ENCODE assay signal across 1 cellular context in genomic region chr9:134267305-134268265, GRCh38.
A peak's percentile ranks its signal among the peaks of the same experiment; 100 is the strongest.
TF ChIP-seq lines count a peak whose summit lies in the region.

No MANE protein-coding gene starts in this region.

TF ChIP-seq in HepG2, 621 proteins besides CTCF, POLR2A, EP300 and RAD21 (continued from another document and continues in another):
- no peak; the same call in 1 of the 2 replicates for TF ChIP-seq MXD4 (CRISPR knock-in tag; IDR thresholded peaks at IDR 0.05)
- TF ChIP-seq FOSL2 (CRISPR knock-in tag; IDR thresholded peaks at IDR 0.05), result no peak
- TF ChIP-seq CHD2 (IDR thresholded peaks at IDR 0.05; ENCODE audit: low read depth, low read length), result no peak
- peak; percentile 42; the same call in 1 of the 2 replicates for TF ChIP-seq ZNF766 (CRISPR knock-in tag; IDR thresholded peaks at IDR 0.05; ENCODE audit: borderline replicate concordance)
- no peak for TF ChIP-seq TP53 (CRISPR knock-in tag; conservative IDR thresholded peaks at IDR 0.05)
- no peak for TF ChIP-seq NR1H2 (CRISPR knock-in tag; IDR thresholded peaks at IDR 0.05; ENCODE audit: borderline replicate concordance, low read depth)
- peak; percentile 38; the same call in 1 of the 2 replicates for TF ChIP-seq ZFP91 (CRISPR knock-in tag; IDR thresholded peaks at IDR 0.05; ENCODE audit: borderline replicate concordance)
- no peak for TF ChIP-seq ZNF850 (CRISPR knock-in tag; conservative IDR thresholded peaks at IDR 0.05)
- TF ChIP-seq ZNF121 (CRISPR knock-in tag; IDR thresholded peaks at IDR 0.05), result no peak
- TF ChIP-seq NFKB2 (CRISPR knock-in tag; IDR thresholded peaks at IDR 0.05; ENCODE audit: borderline replicate concordance), result peak; percentile 30; the same call in 1 of the 2 replicates
- TF ChIP-seq ZNF292 (CRISPR knock-in tag; IDR thresholded peaks at IDR 0.05; ENCODE audit: borderline replicate concordance, low read depth), result no peak
- no peak for TF ChIP-seq KAT8 (CRISPR knock-in tag; IDR thresholded peaks at IDR 0.05)
- peak; percentile 56; the same call in 1 of the 2 replicates for TF ChIP-seq ZNF598 (CRISPR knock-in tag; IDR thresholded peaks at IDR 0.05; ENCODE audit: borderline replicate concordance)
- TF ChIP-seq MAZ (IDR thresholded peaks at IDR 0.05; ENCODE audit: borderline replicate concordance, low read depth, low read length), result no peak
- no peak for TF ChIP-seq MAZ (CRISPR knock-in tag; IDR thresholded peaks at IDR 0.05; ENCODE audit: low read depth)
- TF ChIP-seq ZNF460 (CRISPR knock-in tag; IDR thresholded peaks at IDR 0.05; ENCODE audit: borderline replicate concordance), result no peak
- TF ChIP-seq MXD3 (CRISPR knock-in tag; IDR thresholded peaks at IDR 0.05), result peak; percentile 21; the same call in 1 of the 2 replicates
- no peak for TF ChIP-seq ZNF710 (CRISPR knock-in tag; IDR thresholded peaks at IDR 0.05; ENCODE audit: borderline replicate concordance)
- TF ChIP-seq ZNF768 (CRISPR knock-in tag; IDR thresholded peaks at IDR 0.05), result no peak; the same call in 1 of the 2 replicates
- TF ChIP-seq ZSCAN22 (CRISPR knock-in tag; IDR thresholded peaks at IDR 0.05), result no peak
- TF ChIP-seq TBX2 (CRISPR knock-in tag; IDR thresholded peaks at IDR 0.05; ENCODE audit: borderline replicate concordance), result peak; percentile 35; the same call in 1 of the 2 replicates
- no peak for TF ChIP-seq ZFP36 (IDR thresholded peaks at IDR 0.05; ENCODE audit: borderline replicate concordance, low read depth, low read length, partially characterized antibody)
- no peak for TF ChIP-seq TOE1 (CRISPR knock-in tag; IDR thresholded peaks at IDR 0.05)
- TF ChIP-seq ARNTL (CRISPR knock-in tag; IDR thresholded peaks at IDR 0.05), result peak; percentile 68; the same call in 1 of the 2 replicates
- no peak for TF ChIP-seq SMAD3 (CRISPR knock-in tag; IDR thresholded peaks at IDR 0.05)
- peak; percentile 19; the same call in 1 of the 2 replicates for TF ChIP-seq ZNF280B (CRISPR knock-in tag; IDR thresholded peaks at IDR 0.05; ENCODE audit: borderline replicate concordance)
- no peak for TF ChIP-seq ISX (CRISPR knock-in tag; conservative IDR thresholded peaks at IDR 0.05)
- TF ChIP-seq KLF9 (CRISPR knock-in tag; IDR thresholded peaks at IDR 0.05; ENCODE audit: low read depth), result no peak
- TF ChIP-seq ZNF639 (CRISPR knock-in tag; conservative IDR thresholded peaks at IDR 0.05), result no peak
- TF ChIP-seq SOX5 (CRISPR knock-in tag; IDR thresholded peaks at IDR 0.05; ENCODE audit: borderline replicate concordance), result peak; percentile 54
- no peak for TF ChIP-seq MTF1 (CRISPR knock-in tag; IDR thresholded peaks at IDR 0.05)
- no peak for TF ChIP-seq ZBTB37 (CRISPR knock-in tag; IDR thresholded peaks at IDR 0.05)
- TF ChIP-seq HNF1B (CRISPR knock-in tag; IDR thresholded peaks at IDR 0.05), result no peak
- TF ChIP-seq ZBTB39 (CRISPR knock-in tag; IDR thresholded peaks at IDR 0.05), result no peak
- peak; percentile 48; the same call in 1 of the 2 replicates for TF ChIP-seq BHLHE40 (IDR thresholded peaks at IDR 0.05; ENCODE audit: low read length)
- peak; percentile 8; the same call in 1 of the 2 replicates for TF ChIP-seq BCL6 (CRISPR knock-in tag; IDR thresholded peaks at IDR 0.05)
- no peak for TF ChIP-seq ZBTB44 (CRISPR knock-in tag; IDR thresholded peaks at IDR 0.05)
- TF ChIP-seq KLF12 (CRISPR knock-in tag; IDR thresholded peaks at IDR 0.05; ENCODE audit: borderline replicate concordance), result no peak
- TF ChIP-seq NFRKB (IDR thresholded peaks at IDR 0.05), result no peak
- TF ChIP-seq MTA1 (CRISPR knock-in tag; IDR thresholded peaks at IDR 0.05; ENCODE audit: borderline replicate concordance), result peak; percentile 37; the same call in 1 of the 2 replicates
- TF ChIP-seq NFE2L2 (IDR thresholded peaks at IDR 0.05; ENCODE audit: low read length), result no peak
- TF ChIP-seq ZNF549 (CRISPR knock-in tag; IDR thresholded peaks at IDR 0.05), result no peak
- TF ChIP-seq ZNF547 (CRISPR knock-in tag; IDR thresholded peaks at IDR 0.05), result 0 out of 2 replicates have a peak, but pooled peaks have one; percentile 15
- no peak for TF ChIP-seq ZBTB26 (CRISPR knock-in tag; IDR thresholded peaks at IDR 0.05; ENCODE audit: borderline replicate concordance)
- TF ChIP-seq ZNF317 (CRISPR knock-in tag; IDR thresholded peaks at IDR 0.05), result no peak
- TF ChIP-seq LCORL (IDR thresholded peaks at IDR 0.05), result no peak
- no peak; the same call in 1 of the 2 replicates for TF ChIP-seq LCORL (CRISPR knock-in tag; IDR thresholded peaks at IDR 0.05)
- no peak for TF ChIP-seq NFIB (CRISPR knock-in tag; IDR thresholded peaks at IDR 0.05; ENCODE audit: borderline replicate concordance)
- TF ChIP-seq ZNF703 (CRISPR knock-in tag; IDR thresholded peaks at IDR 0.05; ENCODE audit: borderline replicate concordance), result no peak
- no peak for TF ChIP-seq ZNF253 (CRISPR knock-in tag; IDR thresholded peaks at IDR 0.05; ENCODE audit: borderline replicate concordance)
- TF ChIP-seq CENPT (CRISPR knock-in tag; IDR thresholded peaks at IDR 0.05; ENCODE audit: low read depth), result 0 out of 2 replicates have a peak, but pooled peaks have one; percentile 25
- no peak for TF ChIP-seq RBFOX2 (IDR thresholded peaks at IDR 0.05; ENCODE audit: low read depth, low read length)
- TF ChIP-seq MIXL1 (CRISPR knock-in tag; IDR thresholded peaks at IDR 0.05), result no peak
